Comparison of ENCODE assay signal across 1 cellular context in the genomic region with DNA sequence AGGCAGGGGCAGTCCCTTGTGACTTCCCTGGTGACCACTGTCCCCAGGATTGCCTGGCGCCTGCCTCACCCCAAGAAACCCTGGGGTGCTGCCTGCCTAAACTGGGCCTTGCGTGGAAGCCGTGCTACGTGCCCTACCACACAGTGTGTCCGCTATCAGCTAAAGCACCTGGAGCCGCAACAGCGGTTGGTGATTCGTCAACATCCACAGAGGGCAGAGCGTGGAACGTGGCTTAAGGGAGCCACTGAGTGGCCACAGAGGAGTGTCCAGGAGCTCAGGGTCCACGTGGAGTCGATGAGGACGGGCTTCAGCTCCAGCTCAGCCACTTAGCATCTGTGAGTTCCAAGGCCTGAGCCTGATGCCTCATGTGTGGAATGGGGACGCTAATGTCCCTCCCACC.
TF ChIP-seq lines count a peak whose summit lies in the region.

No MANE protein-coding gene starts in this region.

TF ChIP-seq in K562, 482 proteins besides CTCF, POLR2A, EP300 and RAD21:
- TF ChIP-seq, protein P1, sequence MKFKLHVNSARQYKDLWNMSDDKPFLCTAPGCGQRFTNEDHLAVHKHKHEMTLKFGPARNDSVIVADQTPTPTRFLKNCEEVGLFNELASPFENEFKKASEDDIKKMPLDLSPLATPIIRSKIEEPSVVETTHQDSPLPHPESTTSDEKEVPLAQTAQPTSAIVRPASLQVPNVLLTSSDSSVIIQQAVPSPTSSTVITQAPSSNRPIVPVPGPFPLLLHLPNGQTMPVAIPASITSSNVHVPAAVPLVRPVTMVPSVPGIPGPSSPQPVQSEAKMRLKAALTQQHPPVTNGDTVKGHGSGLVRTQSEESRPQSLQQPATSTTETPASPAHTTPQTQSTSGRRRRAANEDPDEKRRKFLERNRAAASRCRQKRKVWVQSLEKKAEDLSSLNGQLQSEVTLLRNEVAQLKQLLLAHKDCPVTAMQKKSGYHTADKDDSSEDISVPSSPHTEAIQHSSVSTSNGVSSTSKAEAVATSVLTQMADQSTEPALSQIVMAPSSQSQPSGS (CRISPR knock-in tag; IDR thresholded peaks at IDR 0.05) = no peak
- TF ChIP-seq, protein P2, sequence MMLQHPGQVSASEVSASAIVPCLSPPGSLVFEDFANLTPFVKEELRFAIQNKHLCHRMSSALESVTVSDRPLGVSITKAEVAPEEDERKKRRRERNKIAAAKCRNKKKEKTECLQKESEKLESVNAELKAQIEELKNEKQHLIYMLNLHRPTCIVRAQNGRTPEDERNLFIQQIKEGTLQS (IDR thresholded peaks at IDR 0.05) = no peak
- TF ChIP-seq, protein P2 (CRISPR knock-in tag; conservative IDR thresholded peaks at IDR 0.05) = 0 out of 2 replicates have a peak, but pooled peaks have one; percentile 26
- TF ChIP-seq, protein P3, sequence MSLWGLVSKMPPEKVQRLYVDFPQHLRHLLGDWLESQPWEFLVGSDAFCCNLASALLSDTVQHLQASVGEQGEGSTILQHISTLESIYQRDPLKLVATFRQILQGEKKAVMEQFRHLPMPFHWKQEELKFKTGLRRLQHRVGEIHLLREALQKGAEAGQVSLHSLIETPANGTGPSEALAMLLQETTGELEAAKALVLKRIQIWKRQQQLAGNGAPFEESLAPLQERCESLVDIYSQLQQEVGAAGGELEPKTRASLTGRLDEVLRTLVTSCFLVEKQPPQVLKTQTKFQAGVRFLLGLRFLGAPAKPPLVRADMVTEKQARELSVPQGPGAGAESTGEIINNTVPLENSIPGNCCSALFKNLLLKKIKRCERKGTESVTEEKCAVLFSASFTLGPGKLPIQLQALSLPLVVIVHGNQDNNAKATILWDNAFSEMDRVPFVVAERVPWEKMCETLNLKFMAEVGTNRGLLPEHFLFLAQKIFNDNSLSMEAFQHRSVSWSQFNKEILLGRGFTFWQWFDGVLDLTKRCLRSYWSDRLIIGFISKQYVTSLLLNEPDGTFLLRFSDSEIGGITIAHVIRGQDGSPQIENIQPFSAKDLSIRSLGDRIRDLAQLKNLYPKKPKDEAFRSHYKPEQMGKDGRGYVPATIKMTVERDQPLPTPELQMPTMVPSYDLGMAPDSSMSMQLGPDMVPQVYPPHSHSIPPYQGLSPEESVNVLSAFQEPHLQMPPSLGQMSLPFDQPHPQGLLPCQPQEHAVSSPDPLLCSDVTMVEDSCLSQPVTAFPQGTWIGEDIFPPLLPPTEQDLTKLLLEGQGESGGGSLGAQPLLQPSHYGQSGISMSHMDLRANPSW (CRISPR knock-in tag; IDR thresholded peaks at IDR 0.05) = peak; percentile 88; the same call in 1 of the 2 replicates
- TF ChIP-seq ZNF184 (CRISPR knock-in tag; IDR thresholded peaks at IDR 0.05) (no peak), RHOXF2B (CRISPR knock-in tag; conservative IDR thresholded peaks at IDR 0.05) (no peak), RBM39 (optimal IDR thresholded peaks at IDR 0.05; ENCODE audit: low read depth, low read length) (no peak), ZFP1 (CRISPR knock-in tag; IDR thresholded peaks at IDR 0.05) (no peak)
- TF ChIP-seq, protein P4, sequence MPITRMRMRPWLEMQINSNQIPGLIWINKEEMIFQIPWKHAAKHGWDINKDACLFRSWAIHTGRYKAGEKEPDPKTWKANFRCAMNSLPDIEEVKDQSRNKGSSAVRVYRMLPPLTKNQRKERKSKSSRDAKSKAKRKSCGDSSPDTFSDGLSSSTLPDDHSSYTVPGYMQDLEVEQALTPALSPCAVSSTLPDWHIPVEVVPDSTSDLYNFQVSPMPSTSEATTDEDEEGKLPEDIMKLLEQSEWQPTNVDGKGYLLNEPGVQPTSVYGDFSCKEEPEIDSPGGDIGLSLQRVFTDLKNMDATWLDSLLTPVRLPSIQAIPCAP (CRISPR knock-in tag; IDR thresholded peaks at IDR 0.05; ENCODE audit: borderline replicate concordance) = no peak
- TF ChIP-seq, protein P5, sequence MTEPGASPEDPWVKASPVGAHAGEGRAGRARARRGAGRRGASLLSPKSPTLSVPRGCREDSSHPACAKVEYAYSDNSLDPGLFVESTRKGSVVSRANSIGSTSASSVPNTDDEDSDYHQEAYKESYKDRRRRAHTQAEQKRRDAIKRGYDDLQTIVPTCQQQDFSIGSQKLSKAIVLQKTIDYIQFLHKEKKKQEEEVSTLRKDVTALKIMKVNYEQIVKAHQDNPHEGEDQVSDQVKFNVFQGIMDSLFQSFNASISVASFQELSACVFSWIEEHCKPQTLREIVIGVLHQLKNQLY (CRISPR knock-in tag; conservative IDR thresholded peaks at IDR 0.05) = 0 out of 4 replicates have a peak, but pooled peaks of 1 of the 2 experiments have one; percentile 60
TF ChIP-seq in K562: peak in this region for 3.
